ENCODE assay signal across 13 cellular contexts in the genomic region with DNA sequence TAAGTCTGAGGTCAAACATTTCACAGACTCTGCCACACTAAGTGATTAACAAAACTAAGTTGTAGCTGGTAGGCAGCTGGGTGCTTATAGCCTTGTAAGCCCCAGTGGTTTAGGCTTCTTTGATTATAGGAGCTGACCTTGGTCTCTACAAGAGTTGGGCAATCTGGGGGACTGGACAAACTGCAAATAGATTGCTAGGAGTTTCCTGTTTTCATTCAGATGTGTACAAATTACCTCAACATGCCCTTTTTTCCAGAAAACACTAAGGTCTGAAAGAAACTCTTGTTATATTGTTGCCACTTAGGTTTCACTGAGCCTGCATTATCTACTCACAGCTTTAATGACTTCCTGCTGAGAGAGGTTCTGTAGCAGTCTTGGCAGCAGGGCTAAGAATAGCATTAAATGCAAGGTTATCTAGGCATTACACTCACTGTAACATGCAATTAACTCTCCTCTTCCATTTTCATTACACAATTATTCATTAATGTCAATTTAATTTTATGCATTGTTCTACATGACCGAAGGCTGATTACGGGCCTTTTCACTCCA.
DNase-seq lines count a peak whose midpoint lies in the region; ATAC-seq and TF ChIP-seq lines count a peak whose summit lies in the region.
"Had no signal": no experiment of that assay in that cellular context is flagged by ENCODE, and none has a peak within 500 bp of the region (broad histone marks: within the 10 kb centered on the region; RNA-seq: fewer than 3 reads in every experiment).

No MANE protein-coding gene starts in this region.

- POLR2A ChIA-PET in PC-3 (lab: Charles Lee; ENCODE audit: unreplicated experiment): no interaction called here

- ATAC-seq in PC-3 (peak; percentile 44), HG03039 (IDR thresholded peaks at IDR 0.05; ENCODE audit: unreplicated experiment) (no peak), T-helper 17 cell (no peak), GM21360 (IDR thresholded peaks at IDR 0.05; ENCODE audit: unreplicated experiment) (no peak)

- no TSS peak for BruUV-seq in PC-3 (replicated peaks; lab: Mats Ljungman, UMichigan)

- no peak for TF ChIP-seq CTCF in PC-3 (conservative IDR thresholded peaks at IDR 0.05; ENCODE audit: low read depth, low read length)

- no peak overlapping the region for H3K27ac ChIP-seq in PC-3 (ENCODE audit: low read length)
- H3K27ac ChIP-seq: colonic mucosa had no signal

- H3K4me1 Mint-ChIP-seq in T-helper 17 cell: peaks cover 2% of the 10 kb centered on the region

- no peak overlapping the region for H3K4me3 ChIP-seq in PC-3 (ENCODE audit: low read length)
- H3K4me3 ChIP-seq: colonic mucosa had no signal

- H3K27me3 Mint-ChIP-seq in T-helper 17 cell: peaks cover 6% of the 10 kb centered on the region
- H3K27me3 Mint-ChIP-seq: B cell; stimulated activated naive CD8-positive, alpha-beta T cell treated with anti-CD3 and anti-CD28 coated beads, Interleukin-15, Interleukin-2, amounts not matched to agents 100 ng/mL and 50 ng/mL, for 24 hours had no signal

- H2AFZ ChIP-seq in PC-3 (ENCODE audit: low read length): no peak overlapping the region

- DNase-seq in COR-L47 (lab: John Stamatoyannopoulos, UW): peak; percentile 84
- peak; percentile 29 to 56 for DNase-seq in Kasumi-1 (lab: John Stamatoyannopoulos, UW)
- peak; percentile 9 for DNase-seq in PC-3
- DNase-seq in iPS-NIHi11 (ENCODE audit: low spot score): peak; percentile 18
- DNase-seq in T-helper 2 cell: no peak
- DNase-seq in T-helper 17 cell: no peak
- DNase-seq: colonic mucosa; stimulated activated CD4-positive, alpha-beta T cell treated with anti-CD3 and anti-CD28 coated beads, Interleukin-15, amount 100 ng/mL, for 24 hours had no signal

- no peak overlapping the region for H3K4me3 Mint-ChIP-seq in T-helper 17 cell
- H3K4me3 Mint-ChIP-seq: activated T-helper 1 cell treated with anti-CD3 and anti-CD28 coated beads, Interleukin-12 subunit alpha, Interleukin-12 subunit beta, Interleukin-2, Interleukin-4 antibody, amounts not matched to agents 30 ng/mL and 10 ng/mL and 1 ng/mL, durations not matched to agents 14 hours and 24 hours and 36 hours; B cell; stimulated activated naive CD8-positive, alpha-beta T cell treated with anti-CD3 and anti-CD28 coated beads, Interleukin-15, Interleukin-2, amounts not matched to agents 100 ng/mL and 50 ng/mL, for 24 hours had no signal

- H4K20me1 ChIP-seq in PC-3 (ENCODE audit: low read length): no peaks in the 10 kb centered on the region

- no peaks in the 10 kb centered on the region for H3K36me3 Mint-ChIP-seq in T-helper 17 cell (ENCODE audit: low read depth)

- H3K79me2 ChIP-seq in PC-3 (ENCODE audit: low read length): no peaks in the 10 kb centered on the region

- H3K27ac Mint-ChIP-seq in T-helper 17 cell: no peak overlapping the region
- H3K27ac Mint-ChIP-seq: activated T-helper 1 cell treated with anti-CD3 and anti-CD28 coated beads, Interleukin-12 subunit alpha, Interleukin-12 subunit beta, Interleukin-2, Interleukin-4 antibody, amounts not matched to agents 30 ng/mL and 10 ng/mL and 1 ng/mL, durations not matched to agents 14 hours and 24 hours and 36 hours; B cell; stimulated activated naive CD8-positive, alpha-beta T cell treated with anti-CD3 and anti-CD28 coated beads, Interleukin-15, Interleukin-2, amounts not matched to agents 100 ng/mL and 50 ng/mL, for 24 hours had no signal

- no peaks in the 10 kb centered on the region for H3F3A ChIP-seq in PC-3 (ENCODE audit: low read length, unreplicated experiment)

- peaks cover 29% of the 10 kb centered on the region for H3K4me1 ChIP-seq in PC-3 (ENCODE audit: insufficient read depth, low read length)
- H3K4me1 ChIP-seq: colonic mucosa had no signal

- H3K9me3 ChIP-seq in PC-3 (ENCODE audit: low read length): no peaks in the 10 kb centered on the region
- no peaks in the 10 kb centered on the region for H3K9me3 ChIP-seq in T-helper 17 cell (ENCODE audit: control insufficient read depth, low read length, poor library complexity, severe bottlenecking)
- H3K9me3 ChIP-seq: colonic mucosa had no signal

- intact Hi-C loops in PC-3 (cut with micrococcal nuclease): loop anchor here (5.0 to 10.0 kb wide), 3 partner anchors 135 to 315 kb away; a partner anchor contains a TSS

- no peak overlapping the region for H3K9ac ChIP-seq in PC-3 (ENCODE audit: low read length)

- H3K4me2 ChIP-seq in PC-3 (ENCODE audit: low read length): no peak overlapping the region

- no peaks in the 10 kb centered on the region for H3K9me2 ChIP-seq in PC-3 (replicated peaks; ENCODE audit: low read length)

- no peaks in the 10 kb centered on the region for H3K36me3 ChIP-seq in PC-3 (ENCODE audit: low read depth, low read length)
- H3K36me3 ChIP-seq: colonic mucosa had no signal

- CTCF ChIA-PET in PC-3 (lab: Charles Lee): no interaction called here

- H3K27me3 ChIP-seq in PC-3 (ENCODE audit: low read length): no peaks in the 10 kb centered on the region
- H3K27me3 ChIP-seq: colonic mucosa had no signal

Comparison
In these comparisons a context has a peak if more than half of its experiments do, and no peak if none do; other contexts are left out.
1. DNase-seq: peak in COR-L47 (single experiment), Kasumi-1 (2 of 2), PC-3 (single experiment) and iPS-NIHi11 (single experiment); none in T-helper 2 cell (0 of 5) and T-helper 17 cell (0 of 3).